In the genomic region with DNA sequence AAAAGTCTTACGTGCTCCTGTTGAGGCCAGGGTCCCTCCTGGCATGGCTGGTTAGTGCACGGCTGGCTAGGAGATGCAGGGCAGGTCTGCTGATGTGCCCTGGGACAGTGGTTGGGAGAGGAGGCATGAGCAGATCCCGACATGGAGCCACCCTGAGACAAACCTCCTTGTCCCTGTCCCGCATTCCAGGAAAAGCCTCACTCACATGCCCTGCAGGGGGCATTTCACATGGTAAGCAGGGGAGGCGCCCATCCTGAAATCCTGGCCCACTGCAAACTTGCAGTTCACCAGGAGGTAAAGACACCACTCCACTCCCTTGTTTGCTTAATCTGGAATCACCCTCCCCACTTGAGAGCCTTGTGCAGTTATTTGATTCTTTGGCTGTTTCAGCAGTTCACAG, we compare ENCODE assay signal across 1 cellular context.
TF ChIP-seq lines count a peak whose summit lies in the region.

No MANE protein-coding gene starts in this region.

TF ChIP-seq in H1, 55 proteins besides CTCF, POLR2A, EP300 and RAD21:
- peak; percentile 86 for TF ChIP-seq TEAD4 (IDR thresholded peaks at IDR 0.05; ENCODE audit: low read depth, low read length)
- TF ChIP-seq BRCA1 (IDR thresholded peaks at IDR 0.05; ENCODE audit: low read depth, low read length) = no peak
- TF ChIP-seq KDM1A (IDR thresholded peaks at IDR 0.05; ENCODE audit: borderline replicate concordance, low read length) = 0 out of 2 replicates have a peak, but pooled peaks have one; percentile 16
- TF ChIP-seq, protein P1, sequence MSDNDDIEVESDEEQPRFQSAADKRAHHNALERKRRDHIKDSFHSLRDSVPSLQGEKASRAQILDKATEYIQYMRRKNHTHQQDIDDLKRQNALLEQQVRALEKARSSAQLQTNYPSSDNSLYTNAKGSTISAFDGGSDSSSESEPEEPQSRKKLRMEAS (IDR thresholded peaks at IDR 0.05) = 0 out of 2 replicates have a peak, but pooled peaks have one; percentile 14
TF ChIP-seq in H1: peak in this region for 3.
